In the genomic region with DNA sequence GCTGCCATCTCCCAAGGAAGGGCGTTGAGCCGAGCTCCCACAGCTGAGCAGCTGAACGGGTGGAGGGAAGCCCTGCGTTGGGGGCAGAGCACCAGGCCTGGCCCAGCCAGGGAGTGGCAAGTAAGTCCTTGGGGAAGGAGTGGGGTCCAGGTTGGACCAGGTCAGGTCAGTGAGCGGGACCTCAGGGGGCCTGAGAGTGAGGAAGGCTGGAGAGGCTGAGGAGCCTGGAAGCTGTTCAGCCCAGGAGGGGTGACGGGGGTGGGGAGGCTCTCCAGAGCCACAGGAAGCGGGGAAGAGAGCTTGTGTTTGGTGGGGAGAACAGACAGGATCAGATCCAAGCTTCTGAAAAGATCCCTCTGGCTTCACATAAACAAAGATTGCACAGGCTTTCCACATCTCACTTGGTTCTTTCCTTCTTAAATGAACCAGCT, we compare ENCODE assay signal across 14 cellular contexts. TPM values are rescaled to one million over a fixed set of nuclear protein-coding genes. Genes with fewer than 3 reads are reported as not detected.
DNase-seq lines count a peak whose midpoint lies in the region; ATAC-seq and TF ChIP-seq lines count a peak whose summit lies in the region.
"Had no signal": no experiment of that assay in that cellular context is flagged by ENCODE, and none has a peak within 500 bp of the region (broad histone marks: within the 10 kb centered on the region; RNA-seq: fewer than 3 reads in every experiment).

No MANE protein-coding gene starts in this region.

- no peak overlapping the region for H3K4me3 Mint-ChIP-seq in activated CD4-positive, alpha-beta T cell treated with anti-CD3 and anti-CD28 coated beads, Interleukin-2, amount 10 ng/mL, durations not matched to agents 7 days and 5 days
- no peak overlapping the region for H3K4me3 Mint-ChIP-seq in activated CD4-positive, alpha-beta memory T cell treated with anti-CD3 and anti-CD28 coated beads, Interleukin-2, amount 10 ng/mL, durations not matched to agents 7 days and 5 days
- H3K4me3 Mint-ChIP-seq in immature natural killer cell: peak overlapping the region in 2 of 5 donors; percentile 39 to 69
- H3K4me3 Mint-ChIP-seq in stimulated activated memory B cell treated with anti-CD40 and anti-IgM and Interleukin-4, amounts not matched to agents 10 μg/mL and 1 μg/mL and 100 μg/mL, for 72 hours: no peak overlapping the region

- H3K4me1 Mint-ChIP-seq in activated CD4-positive, alpha-beta T cell treated with anti-CD3 and anti-CD28 coated beads, Interleukin-2, amount 10 ng/mL, durations not matched to agents 7 days and 5 days: peaks cover 37% of the 10 kb centered on the region
- H3K4me1 Mint-ChIP-seq in activated CD4-positive, alpha-beta memory T cell treated with anti-CD3 and anti-CD28 coated beads, Interleukin-2, amount 10 ng/mL, durations not matched to agents 7 days and 5 days: peaks cover 53% of the 10 kb centered on the region
- peaks cover 62 to 71% of the 10 kb centered on the region in 2 donors for H3K4me1 Mint-ChIP-seq in immature natural killer cell
- peaks cover 20% of the 10 kb centered on the region for H3K4me1 Mint-ChIP-seq in stimulated activated memory B cell treated with anti-CD40 and anti-IgM and Interleukin-4, amounts not matched to agents 10 μg/mL and 1 μg/mL and 100 μg/mL, for 72 hours

- no peak overlapping the region for H3K4me3 ChIP-seq in ascending aorta
- H3K4me3 ChIP-seq: A549, suprapubic skin had no signal

- POLR2A ChIA-PET in activated CD4-positive, alpha-beta T cell treated with anti-CD3 and anti-CD28 coated beads, Interleukin-2, amount 10 ng/mL, durations not matched to agents 7 days and 5 days (lab: Charles Lee): no interaction called here
- POLR2A ChIA-PET in activated CD4-positive, alpha-beta memory T cell treated with anti-CD3 and anti-CD28 coated beads, Interleukin-2, amount 10 ng/mL, durations not matched to agents 7 days and 5 days (lab: Charles Lee): interaction anchor here (1.3 to 1.6 kb wide), 2 partner anchors 18 to 35 kb away, joined by 3 to 5 read pairs; no protein-coding TSS in a partner anchor

- H3K9me3 ChIP-seq in ascending aorta: no peaks in the 10 kb centered on the region
- H3K9me3 ChIP-seq: A549, suprapubic skin had no signal

- H3K4me1 ChIP-seq in ascending aorta: no peaks in the 10 kb centered on the region
- H3K4me1 ChIP-seq: A549, suprapubic skin had no signal

- no peaks in the 10 kb centered on the region for H3K36me3 ChIP-seq in ascending aorta
- H3K36me3 ChIP-seq: suprapubic skin had no signal

- H3K36me3 Mint-ChIP-seq in activated CD4-positive, alpha-beta T cell treated with anti-CD3 and anti-CD28 coated beads, Interleukin-2, amount 10 ng/mL, durations not matched to agents 7 days and 5 days (ENCODE audit: low read depth): peaks cover 13% of the 10 kb centered on the region
- H3K36me3 Mint-ChIP-seq in activated CD4-positive, alpha-beta memory T cell treated with anti-CD3 and anti-CD28 coated beads, Interleukin-2, amount 10 ng/mL, durations not matched to agents 7 days and 5 days (ENCODE audit: low read depth): peaks cover 18% of the 10 kb centered on the region
- no peaks in the 10 kb centered on the region for H3K36me3 Mint-ChIP-seq in immature natural killer cell
- H3K36me3 Mint-ChIP-seq in stimulated activated memory B cell treated with anti-CD40 and anti-IgM and Interleukin-4, amounts not matched to agents 10 μg/mL and 1 μg/mL and 100 μg/mL, for 72 hours: no peaks in the 10 kb centered on the region

- no peak overlapping the region for H3K27ac ChIP-seq in ascending aorta
- H3K27ac ChIP-seq: A549, suprapubic skin had no signal

- peaks cover 2% of the 10 kb centered on the region for H3K9me3 Mint-ChIP-seq in activated CD4-positive, alpha-beta T cell treated with anti-CD3 and anti-CD28 coated beads, Interleukin-2, amount 10 ng/mL, durations not matched to agents 7 days and 5 days
- H3K9me3 Mint-ChIP-seq in activated CD4-positive, alpha-beta memory T cell treated with anti-CD3 and anti-CD28 coated beads, Interleukin-2, amount 10 ng/mL, durations not matched to agents 7 days and 5 days: peaks cover 9% of the 10 kb centered on the region
- no peaks in the 10 kb centered on the region for H3K9me3 Mint-ChIP-seq in immature natural killer cell
- H3K9me3 Mint-ChIP-seq in stimulated activated memory B cell treated with anti-CD40 and anti-IgM and Interleukin-4, amounts not matched to agents 10 μg/mL and 1 μg/mL and 100 μg/mL, for 72 hours: no peaks in the 10 kb centered on the region

- no peak for ATAC-seq in stimulated activated memory B cell treated with anti-CD40 and anti-IgM and Interleukin-4, amounts not matched to agents 10 μg/mL and 1 μg/mL and 100 μg/mL, for 72 hours
- ATAC-seq: A549 had no signal

- TF ChIP-seq CTCF in ascending aorta (IDR thresholded peaks at IDR 0.05): no peak

- CTCF ChIA-PET in activated CD4-positive, alpha-beta T cell treated with anti-CD3 and anti-CD28 coated beads, Interleukin-2, amount 10 ng/mL, durations not matched to agents 7 days and 5 days (lab: Charles Lee): interaction anchor here (0.8 to 1.9 kb wide), 5 partner anchors 12 to 660 kb away, joined by 3 to 7 read pairs (median 4); no protein-coding TSS in a partner anchor
- CTCF ChIA-PET in activated CD4-positive, alpha-beta memory T cell treated with anti-CD3 and anti-CD28 coated beads, Interleukin-2, amount 10 ng/mL, durations not matched to agents 7 days and 5 days (lab: Charles Lee): interaction anchor here (1.0 kb wide), 2 partner anchors 19 to 47 kb away, joined by 3 to 6 read pairs; no protein-coding TSS in a partner anchor

- H3K27ac Mint-ChIP-seq in activated CD4-positive, alpha-beta T cell treated with anti-CD3 and anti-CD28 coated beads, Interleukin-2, amount 10 ng/mL, durations not matched to agents 7 days and 5 days: peak overlapping the region; percentile 87
- peak overlapping the region; percentile 99 for H3K27ac Mint-ChIP-seq in activated CD4-positive, alpha-beta memory T cell treated with anti-CD3 and anti-CD28 coated beads, Interleukin-2, amount 10 ng/mL, durations not matched to agents 7 days and 5 days
- peak overlapping the region; percentile 95 to 100 (median 98) for H3K27ac Mint-ChIP-seq in immature natural killer cell
- H3K27ac Mint-ChIP-seq in stimulated activated memory B cell treated with anti-CD40 and anti-IgM and Interleukin-4, amounts not matched to agents 10 μg/mL and 1 μg/mL and 100 μg/mL, for 72 hours: peak overlapping the region; percentile 25

- no peaks in the 10 kb centered on the region for H3K27me3 Mint-ChIP-seq in activated CD4-positive, alpha-beta T cell treated with anti-CD3 and anti-CD28 coated beads, Interleukin-2, amount 10 ng/mL, durations not matched to agents 7 days and 5 days
- H3K27me3 Mint-ChIP-seq in activated CD4-positive, alpha-beta memory T cell treated with anti-CD3 and anti-CD28 coated beads, Interleukin-2, amount 10 ng/mL, durations not matched to agents 7 days and 5 days: no peaks in the 10 kb centered on the region
- peaks cover 2 to 6% (median 3%) of the 10 kb centered on the region in 3 donors for H3K27me3 Mint-ChIP-seq in immature natural killer cell (ENCODE audit: low read depth in 3 of 3)
- no peaks in the 10 kb centered on the region for H3K27me3 Mint-ChIP-seq in stimulated activated memory B cell treated with anti-CD40 and anti-IgM and Interleukin-4, amounts not matched to agents 10 μg/mL and 1 μg/mL and 100 μg/mL, for 72 hours

- no peaks in the 10 kb centered on the region for H3K27me3 ChIP-seq in ascending aorta
- H3K27me3 ChIP-seq: suprapubic skin had no signal

- no peak for DNase-seq in activated CD4-positive, alpha-beta T cell treated with anti-CD3 and anti-CD28 coated beads, Interleukin-2, amount 10 ng/mL, durations not matched to agents 7 days and 5 days
- no peak for DNase-seq in activated CD4-positive, alpha-beta T cell treated with anti-CD3 and anti-CD28 coated beads for 48 hours
- DNase-seq in activated CD4-positive, alpha-beta memory T cell treated with anti-CD3 and anti-CD28 coated beads, Interleukin-2, amount 10 ng/mL, durations not matched to agents 7 days and 5 days: no peak
- no peak for DNase-seq in immature natural killer cell
- no peak for DNase-seq in NCI-H69 (lab: John Stamatoyannopoulos, UW)
- no peak for DNase-seq in ureter (ENCODE audit: low spot score)
- no peak for DNase-seq in ascending aorta (ENCODE audit: low spot score in 2 of 2)
- DNase-seq: Calu3, NCI-H226, SW 1271 had no signal

- intact Hi-C loops in ascending aorta (cut with DNase I): no loop called here

RNA-seq across cellular contexts. Expression of a gene that starts 55.4 kb away (rescaled TPM):
- under 1 TPM; 0.27 TPM for total RNA-seq in activated CD4-positive, alpha-beta T cell treated with anti-CD3 and anti-CD28 coated beads, Interleukin-2, amount 10 ng/mL, durations not matched to agents 7 days and 5 days
- 1 to 10 TPM; 1.1 TPM for total RNA-seq in activated CD4-positive, alpha-beta memory T cell treated with anti-CD3 and anti-CD28 coated beads, Interleukin-2, amount 10 ng/mL, durations not matched to agents 7 days and 5 days
- polyA plus RNA-seq in immature natural killer cell: not detected
- total RNA-seq in ureter (0.10 TPM), ascending aorta (not detected)
- polyA plus RNA-seq: A549, neural cell had no signal

Comparison
In these comparisons a context has a peak if more than half of its experiments do, and no peak if none do; other contexts are left out.
1. H3K27ac Mint-ChIP-seq: peak in every context shown above with its lines; median percentile 99 in activated CD4-positive, alpha-beta memory T cell treated with anti-CD3 and anti-CD28 coated beads, Interleukin-2, amount 10 ng/mL, durations not matched to agents 7 days and 5 days; 98 in immature natural killer cell; 87 in activated CD4-positive, alpha-beta T cell treated with anti-CD3 and anti-CD28 coated beads, Interleukin-2, amount 10 ng/mL, durations not matched to agents 7 days and 5 days; 25 in stimulated activated memory B cell treated with anti-CD40 and anti-IgM and Interleukin-4, amounts not matched to agents 10 μg/mL and 1 μg/mL and 100 μg/mL, for 72 hours.